3 cellular contexts compared by ENCODE assay signal in genomic region chr4:169569188-169569587, GRCh38.
A peak's percentile ranks its signal among the peaks of the same experiment; 100 is the strongest.
TF ChIP-seq lines count a peak whose summit lies in the region.

No MANE protein-coding gene starts in this region.

TF ChIP-seq in HEK293, 187 proteins besides CTCF, POLR2A, EP300 and RAD21:
- peak; percentile 50; the same call in 1 of the 2 replicates for TF ChIP-seq ZNF169 (tag by site-specific recombination; IDR thresholded peaks at IDR 0.05)
TF ChIP-seq in HEK293: peak in this region for 1; not testable (repeated sequence) for 186.

TF ChIP-seq in K562, 482 proteins besides CTCF, POLR2A, EP300 and RAD21:
- TF ChIP-seq PCBP2 (IDR thresholded peaks at IDR 0.05; ENCODE audit: low read depth, low read length, poor library complexity, severe bottlenecking): peak; percentile 73

TF ChIP-seq in HepG2, 621 proteins besides CTCF, POLR2A, EP300 and RAD21:
- peak; percentile 91 for TF ChIP-seq HNRNPK (IDR thresholded peaks at IDR 0.05; ENCODE audit: low read depth, low read length, poor library complexity, severe bottlenecking)
